35 cellular contexts compared by ENCODE assay signal in the genomic region with DNA sequence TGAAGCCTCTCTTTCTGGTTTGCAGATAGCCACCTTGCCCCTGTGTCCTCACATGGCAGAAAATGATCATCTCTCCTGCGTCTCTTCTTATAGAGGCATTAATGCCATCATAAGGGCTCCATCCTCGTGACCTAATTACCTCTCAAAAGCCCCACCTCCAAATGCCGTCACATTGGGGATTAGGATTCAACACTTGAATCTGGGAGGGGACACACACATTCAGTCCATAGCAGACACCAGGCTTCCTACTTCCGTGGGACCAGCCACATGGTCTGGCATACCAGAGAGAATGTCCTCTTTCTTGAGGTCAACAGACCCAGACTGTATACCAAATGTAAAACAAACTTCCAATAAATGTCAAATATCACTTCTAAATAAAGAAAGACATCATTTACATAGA.
"Had no signal": no experiment of that assay in that cellular context is flagged by ENCODE, and none has a peak within 500 bp of the region (broad histone marks: within the 10 kb centered on the region; RNA-seq: fewer than 3 reads in every experiment).

No MANE protein-coding gene starts in this region.

- H3K36me3 ChIP-seq: MG63 had no signal

- H3K9me3 ChIP-seq: MG63 had no signal

- H3K4me3 ChIP-seq: MG63 had no signal

- DNase-seq: Karpas-422, Kasumi-1, KG1, MG63, MM.1S, MV-4-11, NCI-H1048, NCI-H1092, NCI-H1092 treated with DMSO at 0.1 percent for 48 hours, NCI-H1105, NCI-H1105 treated with DMSO at 0.1 percent for 48 hours, NCI-H1417, NCI-H1417 treated with DMSO at 0.1 percent for 48 hours, NCI-H1436, NCI-H1436 treated with DMSO at 0.1 percent for 48 hours, NCI-H146, NCI-H1694, NCI-H1694 treated with DMSO at 0.1 percent for 48 hours, NCI-H187, NCI-H187 treated with DMSO at 0.1 percent for 48 hours, NCI-H1930, NCI-H2029, NCI-H2029 treated with DMSO at 0.1 percent for 48 hours, NCI-H2081, NCI-H2081 treated with DMSO at 0.1 percent for 48 hours, NCI-H2107, NCI-H2171, NCI-H2171 treated with DMSO at 0.1 percent for 48 hours, NCI-H2227 treated with DMSO at 0.1 percent for 48 hours, NCI-H226, NCI-H345, NCI-H446, NCI-H446 treated with DMSO at 0.1 percent for 48 hours, NCI-H510A had no signal

- H3K27ac ChIP-seq: KMS-11 had no signal

- H3K9ac ChIP-seq: KMS-11 had no signal

- H3K27me3 ChIP-seq: MG63 had no signal

- H3K4me2 ChIP-seq: KMS-11 had no signal
